In genomic region chr15:96343529-96344072, GRCh38 we compare ENCODE assay signal across 11 cellular contexts. TPM values are rescaled to one million over a fixed set of nuclear protein-coding genes. Genes with fewer than 3 reads are reported as not detected.
DNase-seq lines count a peak whose midpoint lies in the region; ATAC-seq and TF ChIP-seq lines count a peak whose summit lies in the region.
"Had no signal": no experiment of that assay in that cellular context is flagged by ENCODE, and none has a peak within 500 bp of the region (broad histone marks: within the 10 kb centered on the region; RNA-seq: fewer than 3 reads in every experiment).

No MANE protein-coding gene starts in this region.

- H3K4me3 ChIP-seq in Peyer's patch, result peak overlapping the region in 3 of 4 donors; percentile 6 to 85 (median 43)
- peak overlapping the region; percentile 46 to 53 for H3K4me3 ChIP-seq in duodenal mucosa (ENCODE audit: low read depth in 1 of 2, low read length in 2 of 2)
- H3K4me3 ChIP-seq in lower lobe of right lung, result peak overlapping the region; percentile 71
- H3K4me3 ChIP-seq in subcutaneous abdominal adipose tissue (ENCODE audit: low read depth in 1 of 5, low read length in 5 of 5), result peak overlapping the region in 3 of 5 donors; percentile 7 to 69 (median 40)
- H3K4me3 ChIP-seq: cardiac muscle cell had no signal

- intact Hi-C loops in lower lobe of right lung (cut with DNase I), result no loop called here

- no peak for ATAC-seq in lower lobe of right lung
- no peak for ATAC-seq in GM18498 (IDR thresholded peaks at IDR 0.05; ENCODE audit: unreplicated experiment)
- ATAC-seq in GM18519 (IDR thresholded peaks at IDR 0.05; ENCODE audit: low FRiP score, unreplicated experiment), result no peak

- peak overlapping the region; percentile 18 to 19 for H3K9ac ChIP-seq in duodenal mucosa (ENCODE audit: low read depth in 1 of 2, low read length in 2 of 2)
- H3K9ac ChIP-seq in subcutaneous abdominal adipose tissue (ENCODE audit: low read length in 5 of 5), result no peak overlapping the region

- H3K9me3 ChIP-seq in Peyer's patch, result no peaks in the 10 kb centered on the region
- H3K9me3 ChIP-seq in duodenal mucosa (ENCODE audit: control insufficient read depth in 1 of 2, low read length in 2 of 2), result no peaks in the 10 kb centered on the region
- H3K9me3 ChIP-seq in lower lobe of right lung, result no peaks in the 10 kb centered on the region
- H3K9me3 ChIP-seq in subcutaneous abdominal adipose tissue (ENCODE audit: control insufficient read depth in 5 of 5, low read length in 5 of 5), result no peaks in the 10 kb centered on the region

- H3K36me3 ChIP-seq in Peyer's patch, result no peaks in the 10 kb centered on the region
- H3K36me3 ChIP-seq in duodenal mucosa (ENCODE audit: control insufficient read depth in 1 of 2, insufficient read depth in 2 of 2, low read length in 2 of 2), result no peaks in the 10 kb centered on the region
- no peaks in the 10 kb centered on the region for H3K36me3 ChIP-seq in lower lobe of right lung
- H3K36me3 ChIP-seq in subcutaneous abdominal adipose tissue (ENCODE audit: control insufficient read depth in 5 of 5, insufficient read depth in 5 of 5, low read length in 5 of 5), result peaks cover 0 to 3% (median 0%) of the 10 kb centered on the region in 5 donors
- H3K36me3 ChIP-seq: cardiac muscle cell had no signal

- peak overlapping the region; percentile 62 to 95 (median 78) for H3K27ac ChIP-seq in Peyer's patch
- H3K27ac ChIP-seq in duodenal mucosa (ENCODE audit: low read depth, low read length), result peak overlapping the region; percentile 42
- peak overlapping the region; percentile 90 for H3K27ac ChIP-seq in lower lobe of right lung
- H3K27ac ChIP-seq in subcutaneous abdominal adipose tissue (ENCODE audit: low read depth, low read length), result peak overlapping the region; percentile 70
- H3K27ac ChIP-seq: cardiac muscle cell had no signal

- peaks cover 0 to 40% (median 0%) of the 10 kb centered on the region in 4 donors for H3K4me1 ChIP-seq in Peyer's patch
- peaks cover 39 to 43% of the 10 kb centered on the region in 2 donors for H3K4me1 ChIP-seq in duodenal mucosa (ENCODE audit: control insufficient read depth in 1 of 2, insufficient read depth in 2 of 2, low read length in 2 of 2)
- peaks cover 9% of the 10 kb centered on the region for H3K4me1 ChIP-seq in lower lobe of right lung
- peaks cover 0 to 74% (median 56%) of the 10 kb centered on the region in 5 donors for H3K4me1 ChIP-seq in subcutaneous abdominal adipose tissue (ENCODE audit: control insufficient read depth in 5 of 5, insufficient read depth in 5 of 5, low read length in 5 of 5)

- TF ChIP-seq POLR2A in Peyer's patch (IDR thresholded peaks at IDR 0.05), result no peak

- H3K27me3 ChIP-seq in Peyer's patch (no peaks in the 10 kb centered on the region), duodenal mucosa (ENCODE audit: control insufficient read depth in 1 of 2, insufficient read depth in 2 of 2, low read length in 2 of 2) (peaks cover 11 to 16% of the 10 kb centered on the region in 2 donors), lower lobe of right lung (ENCODE audit: low read depth) (peaks cover 32% of the 10 kb centered on the region), subcutaneous abdominal adipose tissue (ENCODE audit: control insufficient read depth in 5 of 5, insufficient read depth in 4 of 5, low read length in 5 of 5) (peaks cover 0 to 14% (median 0%) of the 10 kb centered on the region in 5 donors)

- peak in 1 of 3 donors; percentile 51 for DNase-seq in Peyer's patch
- DNase-seq in lower lobe of right lung, result no peak
- no peak for DNase-seq in C1 segment of cervical spinal cord (lab: John Stamatoyannopoulos, UW)
- DNase-seq in GM20000 (ENCODE audit: low spot score), result no peak
- DNase-seq: activated CD4-positive, alpha-beta T cell treated with anti-CD3 and anti-CD28 coated beads for 48 hours; NCI-H187 had no signal

- TF ChIP-seq CTCF in Peyer's patch (IDR thresholded peaks at IDR 0.05) (no peak), lower lobe of right lung (IDR thresholded peaks at IDR 0.05) (no peak), GM20000 (IDR thresholded peaks at IDR 0.05; ENCODE audit: extremely low read depth, missing control alignments) (no peak)

RNA-seq across cellular contexts. Expression of gene NR2F2, which starts 13.1 kb away (rescaled TPM):
- total RNA-seq in Peyer's patch, result 10 to 100 TPM in 3 of 4 donors, 1 to 10 TPM in 1; 7.9 to 20.9 (median 15.3) TPM
- 50.6 TPM for total RNA-seq in lower lobe of right lung

Comparison
In these comparisons a context has a peak if more than half of its experiments do, and no peak if none do; other contexts are left out.
1. H3K9ac ChIP-seq: peak in duodenal mucosa (2 of 2); none in subcutaneous abdominal adipose tissue (0 of 5).
2. Peak in every context shown above with its lines, with median percentiles within 50 percentile points of each other: H3K27ac ChIP-seq and H3K4me3 ChIP-seq.